8 cellular contexts compared by ENCODE assay signal in genomic region chr9:127245637-127246164, GRCh38. TPM values are rescaled to one million over a fixed set of nuclear protein-coding genes. Genes with fewer than 3 reads are reported as not detected.
DNase-seq lines count a peak whose midpoint lies in the region; ATAC-seq and TF ChIP-seq lines count a peak whose summit lies in the region.

No MANE protein-coding gene starts in this region.

- no peaks in the 10 kb centered on the region for H3K27me3 ChIP-seq in brain microvascular endothelial cell (replicated peaks)
- no peaks in the 10 kb centered on the region for H3K27me3 ChIP-seq in mesendoderm (ENCODE audit: insufficient read depth, low read length, poor library complexity)
- no peaks in the 10 kb centered on the region for H3K27me3 ChIP-seq in transverse colon

- H2BK5ac ChIP-seq in mesendoderm (ENCODE audit: low read length): no peak overlapping the region

- no peaks in the 10 kb centered on the region for H3K9me3 Mint-ChIP-seq in activated naive CD4-positive, alpha-beta T cell treated with anti-CD3 and anti-CD28 coated beads, Interleukin-2, amount 50 U/mL, for 24 hours

- TF ChIP-seq CTCF in brain microvascular endothelial cell (IDR thresholded peaks at IDR 0.05; ENCODE audit: low read depth, low read length, missing control alignments): no peak
- no peak for TF ChIP-seq CTCF in transverse colon (IDR thresholded peaks at IDR 0.05)

- H3K18ac ChIP-seq in mesendoderm (ENCODE audit: low read length): peak overlapping the region; percentile 19

- peaks cover 9% of the 10 kb centered on the region for H3K4me1 Mint-ChIP-seq in activated naive CD4-positive, alpha-beta T cell treated with anti-CD3 and anti-CD28 coated beads, Interleukin-2, amount 50 U/mL, for 24 hours

- H3K27ac ChIP-seq in brain microvascular endothelial cell (no peak overlapping the region), mesendoderm (ENCODE audit: low read depth, low read length) (no peak overlapping the region), transverse colon (peak overlapping the region in 3 of 4 donors; percentile 54 to 79 (median 76))

- WGBS in mesendoderm (ENCODE audit: extremely low coverage, insufficient coverage, low lambda C conversion rate): no CpG with 5 or more reads among the region's 8 CpGs
- WGBS in transverse colon (ENCODE audit: low coverage in 1 of 2), 2 donors: 45 to 64% methylated on average over 4 to 8 of the region's 8 CpGs

- H3K36me3 Mint-ChIP-seq in activated naive CD4-positive, alpha-beta T cell treated with anti-CD3 and anti-CD28 coated beads, Interleukin-2, amount 50 U/mL, for 24 hours: no peaks in the 10 kb centered on the region

- no peak for TF ChIP-seq EP300 in transverse colon (IDR thresholded peaks at IDR 0.05; ENCODE audit: low read depth)

- peak overlapping the region; percentile 89 for H3K4me3 Mint-ChIP-seq in activated naive CD4-positive, alpha-beta T cell treated with anti-CD3 and anti-CD28 coated beads, Interleukin-2, amount 50 U/mL, for 24 hours

- no peaks in the 10 kb centered on the region for H3K9me3 ChIP-seq in transverse colon

- H3K56ac ChIP-seq in mesendoderm (ENCODE audit: low read length): peak overlapping the region; percentile 89

- peaks cover 6% of the 10 kb centered on the region for H3K27me3 Mint-ChIP-seq in activated naive CD4-positive, alpha-beta T cell treated with anti-CD3 and anti-CD28 coated beads, Interleukin-2, amount 50 U/mL, for 24 hours

- ATAC-seq in GM19035 (IDR thresholded peaks at IDR 0.05; ENCODE audit: unreplicated experiment): no peak

- H3K4me1 ChIP-seq in mesendoderm (ENCODE audit: control insufficient read depth, low read depth, low read length) (peaks cover 2% of the 10 kb centered on the region), transverse colon (peaks cover 4 to 10% (median 5%) of the 10 kb centered on the region in 4 donors)

- intact Hi-C loops in transverse colon (cut with DNase I; ENCODE audit: low total_unique reads): no loop called here

- TF ChIP-seq POLR2A in transverse colon (IDR thresholded peaks at IDR 0.05): no peak

- H2BK120ac ChIP-seq in mesendoderm (ENCODE audit: low read depth, low read length): no peak overlapping the region

- peak overlapping the region; percentile 58 for H2AK5ac ChIP-seq in mesendoderm (ENCODE audit: low read length)

- no peaks in the 10 kb centered on the region for H3K79me1 ChIP-seq in mesendoderm (ENCODE audit: low read length)

- no peak overlapping the region for H2BK15ac ChIP-seq in mesendoderm (replicated peaks; ENCODE audit: low read depth)

- H3K4me2 ChIP-seq in mesendoderm (ENCODE audit: low read length): peak overlapping the region; percentile 77

- in situ Hi-C loops in brain microvascular endothelial cell (cut with HindIII; ENCODE audit: low pct_ligation_motif_present, low sequenced_read_pairs) (no loop called here), transverse colon (cut with MboI; ENCODE audit: low pct_ligation_motif_present in 1 of 4, low pct_unique_long_range_greater_than_20kb in 1 of 4, low sequenced_read_pairs in 3 of 4) (no loop called here)

- no peak overlapping the region for H3K27ac Mint-ChIP-seq in activated naive CD4-positive, alpha-beta T cell treated with anti-CD3 and anti-CD28 coated beads, Interleukin-2, amount 50 U/mL, for 24 hours

- H3K36me3 ChIP-seq in brain microvascular endothelial cell (replicated peaks): no peaks in the 10 kb centered on the region
- no peaks in the 10 kb centered on the region for H3K36me3 ChIP-seq in mesendoderm (ENCODE audit: control insufficient read depth, insufficient read depth, low read length)
- H3K36me3 ChIP-seq in transverse colon: no peaks in the 10 kb centered on the region

- H3K4me3 ChIP-seq in brain microvascular endothelial cell (ENCODE audit: low read depth, low read length): peak overlapping the region; percentile 83
- H3K4me3 ChIP-seq in mesendoderm (ENCODE audit: low read length): peak overlapping the region; percentile 72
- H3K4me3 ChIP-seq in transverse colon: peak overlapping the region; percentile 41 to 53 (median 48)

- H3K23ac ChIP-seq in mesendoderm (ENCODE audit: low read length): no peak overlapping the region

- H3K79me2 ChIP-seq in mesendoderm (ENCODE audit: control insufficient read depth, insufficient read depth, low read length): no peaks in the 10 kb centered on the region

- H3K4ac ChIP-seq in mesendoderm (ENCODE audit: low read depth, low read length): no peak overlapping the region

- no peak overlapping the region for H4K8ac ChIP-seq in mesendoderm (ENCODE audit: low read depth, low read length)

- DNase-seq in activated naive CD4-positive, alpha-beta T cell treated with Interleukin-2 at 50 U/mL for 16 hours: no peak
- DNase-seq in brain microvascular endothelial cell (no peak), mesendoderm (no peak), transverse colon (no peak), anterior cingulate cortex (lab: John Stamatoyannopoulos, UW) (no peak), retina (no peak)

- H4K5ac ChIP-seq in mesendoderm (ENCODE audit: low read length): peak overlapping the region; percentile 87

- H3K9ac ChIP-seq in mesendoderm (ENCODE audit: low read length): peak overlapping the region; percentile 32

RNA-seq across cellular contexts. Expression of gene GARNL3, which starts 18.9 kb away (rescaled TPM):
- polyA plus RNA-seq in mesendoderm (2013, experiment 1 of 2): 1.3 TPM
- polyA plus RNA-seq in mesendoderm (2013, experiment 2 of 2): 1.2 TPM
- total RNA-seq in transverse colon: 10 to 100 TPM in 3 of 4 donors, 1 to 10 TPM in 1; 6.0 to 19.5 (median 11.8) TPM

Comparison
In these comparisons a context has a peak if more than half of its experiments do, and no peak if none do; other contexts are left out.
1. H3K27ac ChIP-seq: peak in transverse colon (3 of 4); none in brain microvascular endothelial cell (single experiment) and mesendoderm (single experiment).
2. Peak in every context shown above with its lines, with median percentiles within 50 percentile points of each other: H3K4me3 ChIP-seq.